9 cellular contexts compared by ENCODE assay signal in genomic region chr5:64594601-64595518, GRCh38.
A peak's percentile ranks its signal among the peaks of the same experiment; 100 is the strongest.
DNase-seq lines count a peak whose midpoint lies in the region; ATAC-seq and TF ChIP-seq lines count a peak whose summit lies in the region.
"Had no signal": no experiment of that assay in that cellular context is flagged by ENCODE, and none has a peak within 500 bp of the region (broad histone marks: within the 10 kb centered on the region; RNA-seq: fewer than 3 reads in every experiment).

No MANE protein-coding gene starts in this region.

- H3K36me3 Mint-ChIP-seq in endodermal cell (ENCODE audit: low read depth) = no peaks in the 10 kb centered on the region
- H3K36me3 Mint-ChIP-seq in neural progenitor cell = no peaks in the 10 kb centered on the region

- DNase-seq in GM12865 (ENCODE audit: low read depth) (peak; percentile 13), NB4 (ENCODE audit: low read depth) (peak; percentile 12), endodermal cell (peak; percentile 75), neural progenitor cell (ENCODE audit: low spot score) (peak; percentile 78), GM10266 (ENCODE audit: extremely low spot score) (no peak)
- DNase-seq: central memory CD4-positive, alpha-beta T cell had no signal

- ATAC-seq in GM21447 (IDR thresholded peaks at IDR 0.05; ENCODE audit: unreplicated experiment) (no peak), GM19463 (IDR thresholded peaks at IDR 0.05; ENCODE audit: unreplicated experiment) (no peak), esophagus mucosa (no peak)

- H3K4me1 ChIP-seq in endodermal cell (ENCODE audit: control insufficient read depth, insufficient read depth, low read length) (no peaks in the 10 kb centered on the region), neural progenitor cell (peaks cover 5% of the 10 kb centered on the region)

- WGBS in endodermal cell (ENCODE audit: insufficient coverage in 1 of 2, insufficient read length in 1 of 2), 2 experiments = 82 to 88% methylated on average over 4 to 5 of the region's 5 CpGs

- TF ChIP-seq CTCF in GM12865 (IDR thresholded peaks at IDR 0.05; ENCODE audit: insufficient read depth, low read depth, low read length, missing control alignments) (no peak), NB4 (IDR thresholded peaks at IDR 0.05; ENCODE audit: low read depth, low read length) (no peak), endodermal cell (conservative IDR thresholded peaks at IDR 0.05) (peak; percentile 93), neural progenitor cell (IDR thresholded peaks at IDR 0.05) (peak; percentile 74), GM10266 (IDR thresholded peaks at IDR 0.05; ENCODE audit: control insufficient read depth, insufficient read depth, low read depth, missing control alignments) (no peak)

- H3K4me3 ChIP-seq in GM12865 (ENCODE audit: low read depth, low read length) (no peak overlapping the region), NB4 (ENCODE audit: low read depth, low read length) (no peak overlapping the region), endodermal cell (ENCODE audit: low read length) (no peak overlapping the region), neural progenitor cell (no peak overlapping the region)

- H3K27me3 ChIP-seq in endodermal cell (ENCODE audit: control insufficient read depth, insufficient read depth, low read length, poor library complexity, severe bottlenecking) (no peaks in the 10 kb centered on the region), neural progenitor cell (no peaks in the 10 kb centered on the region)

- no peak overlapping the region for H3K4me2 ChIP-seq in neural progenitor cell

- H3K79me2 ChIP-seq in neural progenitor cell (ENCODE audit: low read depth) = no peaks in the 10 kb centered on the region

- peak overlapping the region; percentile 97 for H2AFZ ChIP-seq in neural progenitor cell (replicated peaks)

- no peaks in the 10 kb centered on the region for H3F3A ChIP-seq in neural progenitor cell (ENCODE audit: low read depth)

- H3K4me3 Mint-ChIP-seq in endodermal cell (no peak overlapping the region), neural progenitor cell (no peak overlapping the region)

- H3K27me3 Mint-ChIP-seq in endodermal cell (ENCODE audit: insufficient read depth) (no peaks in the 10 kb centered on the region), neural progenitor cell (ENCODE audit: insufficient read depth, low read depth) (no peaks in the 10 kb centered on the region)

- H4K20me1 ChIP-seq in neural progenitor cell (ENCODE audit: low read depth) = no peaks in the 10 kb centered on the region

- H3K9ac ChIP-seq in endodermal cell (ENCODE audit: extremely low read depth, low read length, poor library complexity, severe bottlenecking) (no peak overlapping the region), neural progenitor cell (no peak overlapping the region)

- no peaks in the 10 kb centered on the region for H3K9me3 ChIP-seq in endodermal cell (ENCODE audit: control insufficient read depth, low read length)
- no peaks in the 10 kb centered on the region for H3K9me3 ChIP-seq in neural progenitor cell (ENCODE audit: low read depth)

- H3K27ac Mint-ChIP-seq in endodermal cell (no peak overlapping the region), neural progenitor cell (no peak overlapping the region)

- no peak for TF ChIP-seq POLR2A in NB4 (IDR thresholded peaks at IDR 0.05; ENCODE audit: extremely low read depth, insufficient read length)

- H3K36me3 ChIP-seq in endodermal cell (ENCODE audit: control insufficient read depth, insufficient read depth, low read length) (no peaks in the 10 kb centered on the region), neural progenitor cell (no peaks in the 10 kb centered on the region)

- H3K4me1 Mint-ChIP-seq in endodermal cell (peaks cover 16% of the 10 kb centered on the region), neural progenitor cell (peaks cover 2% of the 10 kb centered on the region)

- no peak overlapping the region for H3K27ac ChIP-seq in endodermal cell (ENCODE audit: low read depth, low read length)
- no peak overlapping the region for H3K27ac ChIP-seq in neural progenitor cell

- H3K9me3 Mint-ChIP-seq in endodermal cell = no peaks in the 10 kb centered on the region
- H3K9me3 Mint-ChIP-seq in neural progenitor cell = no peaks in the 10 kb centered on the region

Comparison
In these comparisons a context has a peak if more than half of its experiments do, and no peak if none do; other contexts are left out.
1. CTCF ChIP-seq: peak in endodermal cell (single experiment) and neural progenitor cell (single experiment); none in GM12865 (single experiment), NB4 (single experiment) and GM10266 (single experiment).